Comparison of ENCODE assay signal across 13 cellular contexts in genomic region chr9:69519470-69520240, GRCh38.
DNase-seq lines count a peak whose midpoint lies in the region; ATAC-seq and TF ChIP-seq lines count a peak whose summit lies in the region.
"Had no signal": no experiment of that assay in that cellular context is flagged by ENCODE, and none has a peak within 500 bp of the region (broad histone marks: within the 10 kb centered on the region; RNA-seq: fewer than 3 reads in every experiment).

No MANE protein-coding gene starts in this region.

- no peak for TF ChIP-seq CTCF in GM12865 (IDR thresholded peaks at IDR 0.05; ENCODE audit: insufficient read depth, low read depth, low read length, missing control alignments)

- DNase-seq in GM12865 (ENCODE audit: low read depth) = peak; percentile 16
- peak; percentile 99 for DNase-seq in SK-MEL-5 (ENCODE audit: low read depth, low spot score)
- no peak for DNase-seq in iPS-NIHi7 (ENCODE audit: extremely low spot score)
- DNase-seq in hippocampal formation (lab: John Stamatoyannopoulos, UW) = no peak
- DNase-seq in NCI-H526 (lab: John Stamatoyannopoulos, UW) = no peak
- no peak for DNase-seq in COR-L47 (lab: John Stamatoyannopoulos, UW)
- DNase-seq: H7; naive thymus-derived CD4-positive, alpha-beta T cell; NCI-H2029; transverse colon had no signal

- H3K4me3 ChIP-seq in GM12865 (ENCODE audit: low read depth, low read length) = no peak overlapping the region
- H3K4me3 ChIP-seq: A549, transverse colon had no signal

- ATAC-seq in GM19467 (IDR thresholded peaks at IDR 0.05; ENCODE audit: unreplicated experiment) (peak; percentile 88), HG03045 (IDR thresholded peaks at IDR 0.05; ENCODE audit: unreplicated experiment) (peak; percentile 50)
- ATAC-seq: A549; naive thymus-derived CD4-positive, alpha-beta T cell had no signal

- in situ Hi-C loops in SK-MEL-5 (cut with HindIII; ENCODE audit: low pct_unique_long_range_greater_than_20kb, low sequenced_read_pairs) = no loop called here

Comparison
In these comparisons a context has a peak if more than half of its experiments do, and no peak if none do; other contexts are left out.
1. DNase-seq: peak in GM12865 (single experiment) and SK-MEL-5 (single experiment); none in iPS-NIHi7 (single experiment), hippocampal formation (0 of 2), NCI-H526 (0 of 2) and COR-L47 (single experiment).